In genomic region chr1:1019122-1019999, GRCh38 we compare ENCODE assay signal across 8 cellular contexts. TPM values are rescaled to one million over a fixed set of nuclear protein-coding genes. Genes with fewer than 3 reads are reported as not detected.
DNase-seq lines count a peak whose midpoint lies in the region; ATAC-seq and TF ChIP-seq lines count a peak whose summit lies in the region.

No MANE protein-coding gene starts in this region.

- H3K27ac ChIP-seq in AG04450 (ENCODE audit: low read depth, low read length) (no peak overlapping the region), mesenchymal stem cell (ENCODE audit: low read length, poor library complexity, severe bottlenecking) (peak overlapping the region; percentile 58)

- H2BK12ac ChIP-seq in mesenchymal stem cell (ENCODE audit: low read length in 2 of 2): peak overlapping the region in 1 of 2 experiments; percentile 83

- peak overlapping the region; percentile 30 for H3K4me2 ChIP-seq in mesenchymal stem cell (ENCODE audit: low read length, poor library complexity, severe bottlenecking)

- H2AK5ac ChIP-seq in mesenchymal stem cell (ENCODE audit: low read length, severe bottlenecking): no peak overlapping the region

- H3K27me3 ChIP-seq in AG04450 (ENCODE audit: control insufficient read depth, insufficient read depth, low read length): no peaks in the 10 kb centered on the region
- peaks cover 0 to 17% of the 10 kb centered on the region in 2 experiments for H3K27me3 ChIP-seq in mesenchymal stem cell (ENCODE audit: control insufficient read depth in 1 of 2, insufficient read depth in 1 of 2, low read length in 2 of 2)

- POLR2A ChIA-PET in AG04450 (lab: Yijun Ruan, JAX): interaction anchor here (0.7 to 1.1 kb wide), 4 partner anchors 13 to 245 kb away, joined by 3 to 5 read pairs (median 4); no protein-coding TSS in a partner anchor

- peaks cover 0 to 33% of the 10 kb centered on the region in 2 experiments for H3K36me3 ChIP-seq in mesenchymal stem cell (ENCODE audit: control insufficient read depth in 1 of 2, insufficient read depth in 2 of 2, low read depth in 1 of 2, low read length in 2 of 2)

- H3K79me1 ChIP-seq in mesenchymal stem cell (replicated peaks; ENCODE audit: low read length, poor library complexity, severe bottlenecking): peaks cover 14% of the 10 kb centered on the region

- H4K8ac ChIP-seq in mesenchymal stem cell (ENCODE audit: low read length): peak overlapping the region; percentile 79

- H4K91ac ChIP-seq in mesenchymal stem cell (ENCODE audit: low read length): peak overlapping the region; percentile 71

- WGBS in mesenchymal stem cell: 11% methylated on average over 20 of the region's 91 CpGs

- TF ChIP-seq CTCF in AG04450 (IDR thresholded peaks at IDR 0.05; ENCODE audit: low read depth, low read length): peak; percentile 44

- peak overlapping the region; percentile 57 for H3K4me3 ChIP-seq in AG04450 (ENCODE audit: low read depth, low read length)
- H3K4me3 ChIP-seq in mesenchymal stem cell (ENCODE audit: insufficient read depth in 1 of 2, low read depth in 1 of 2, low read length in 2 of 2): peak overlapping the region; percentile 53 to 63

- peak overlapping the region; percentile 54 for H2BK5ac ChIP-seq in mesenchymal stem cell (ENCODE audit: low read depth, low read length, poor library complexity, severe bottlenecking)

- H3K23ac ChIP-seq in mesenchymal stem cell (ENCODE audit: low read length in 2 of 2): no peak overlapping the region

- H2BK120ac ChIP-seq in mesenchymal stem cell (ENCODE audit: low read depth, low read length): peak overlapping the region; percentile 96

- peaks cover 43% of the 10 kb centered on the region for H3K4me1 ChIP-seq in mesenchymal stem cell (ENCODE audit: control insufficient read depth, insufficient read depth, low read depth, low read length)

- H3K9me3 ChIP-seq in AG04450 (ENCODE audit: control insufficient read depth, insufficient read depth, low read length) (peaks cover under 1% of the 10 kb centered on the region; the same call in 1 of the 2 replicates), mesenchymal stem cell (ENCODE audit: control insufficient read depth, low read length) (no peaks in the 10 kb centered on the region)

- H2BK15ac ChIP-seq in mesenchymal stem cell (ENCODE audit: low read depth, poor library complexity, severe bottlenecking): peak overlapping the region; percentile 46

- DNase-seq in AG04450 (ENCODE audit: low read depth, low spot score) (peak; percentile 37), NCI-H446 (lab: John Stamatoyannopoulos, UW) (peak; percentile 66 to 93), ecto neural progenitor cell (ENCODE audit: low spot score) (peak; percentile 92), mesenchymal stem cell (peak; percentile 81)
- DNase-seq in activated CD4-positive, alpha-beta T cell treated with anti-CD3 and anti-CD28 coated beads, Interleukin-2, amount 50 U/mL, for 4 hours: peak; percentile 67 to 71
- DNase-seq in stimulated activated CD8-positive, alpha-beta memory T cell treated with anti-CD3 and anti-CD28 coated beads, Interleukin-12 subunit alpha, Interleukin-12 subunit beta, amount 100 ng/mL, for 4 hours (ENCODE audit: low read depth): peak; percentile 69

- peak overlapping the region; percentile 95 for H2AFZ ChIP-seq in mesenchymal stem cell (ENCODE audit: low read depth, low read length)

- peak; percentile 62 for ATAC-seq in GM18517 (IDR thresholded peaks at IDR 0.05; ENCODE audit: unreplicated experiment)
- ATAC-seq in HG02981 (IDR thresholded peaks at IDR 0.05; ENCODE audit: unreplicated experiment): peak; percentile 48

- CTCF ChIA-PET in AG04450 (lab: Charles Lee): interaction anchor here (0.6 to 1.4 kb wide), 6 partner anchors 9 to 44 kb away, joined by 3 to 11 read pairs (median 3); no protein-coding TSS in a partner anchor

- H3K9ac ChIP-seq in mesenchymal stem cell (ENCODE audit: low read length): no peak overlapping the region

- peak overlapping the region in 1 of 2 experiments; percentile 79 for H3K4ac ChIP-seq in mesenchymal stem cell (ENCODE audit: low read depth in 1 of 2, low read length in 2 of 2)

- peak overlapping the region in 1 of 2 experiments; percentile 75 for H3K18ac ChIP-seq in mesenchymal stem cell (ENCODE audit: low read depth in 1 of 2, low read length in 2 of 2)

- no peak overlapping the region for H3K14ac ChIP-seq in mesenchymal stem cell (ENCODE audit: low read length in 2 of 2)

RNA-seq across cellular contexts. Expression of gene AGRN, which starts 0.6 kb away (rescaled TPM):
- polyA plus RNA-seq in AG04450 (2011; rRNA removed): 28.3 and 37.4 TPM in 2 replicates
- polyA minus RNA-seq in AG04450 (2011; rRNA and poly(A)+ RNA removed): 21.9 and 22.5 TPM in 2 replicates
- 64.9 TPM for polyA plus RNA-seq in mesenchymal stem cell (2013, experiment 1 of 2)
- 62.3 TPM for polyA plus RNA-seq in mesenchymal stem cell (2013, experiment 2 of 2)

RNA-seq across cellular contexts. Expression of gene ISG15, which starts 6.1 kb away (rescaled TPM):
- 22.4 and 36.0 TPM in 2 replicates for polyA plus RNA-seq in AG04450 (2011; rRNA removed)
- polyA minus RNA-seq in AG04450 (2011; rRNA and poly(A)+ RNA removed): 3.3 and 4.9 TPM in 2 replicates
- 70.3 TPM for polyA plus RNA-seq in mesenchymal stem cell (2013, experiment 1 of 2)
- 75.0 TPM for polyA plus RNA-seq in mesenchymal stem cell (2013, experiment 2 of 2)

RNA-seq across cellular contexts. Expression of gene HES4, which starts 19.5 kb away (rescaled TPM):
- 0.68 and 0.76 TPM in 2 replicates for polyA plus RNA-seq in AG04450 (2011; rRNA removed)
- polyA minus RNA-seq in AG04450 (2011; rRNA and poly(A)+ RNA removed): 0.51 and 0.74 TPM in 2 replicates
- 28.5 TPM for polyA plus RNA-seq in mesenchymal stem cell (2013, experiment 1 of 2)
- polyA plus RNA-seq in mesenchymal stem cell (2013, experiment 2 of 2): 25.8 TPM

RNA-seq across cellular contexts. Expression of gene PERM1, which starts 37.5 kb away (rescaled TPM):
- not detected in 2 replicates for polyA plus RNA-seq in AG04450 (2011; rRNA removed)
- 0.37 TPM in 1 of 2 replicates, not detected in the other for polyA minus RNA-seq in AG04450 (2011; rRNA and poly(A)+ RNA removed)
- polyA plus RNA-seq in mesenchymal stem cell (2013, experiment 1 of 2): not detected
- not detected for polyA plus RNA-seq in mesenchymal stem cell (2013, experiment 2 of 2)

RNA-seq across cellular contexts. Expression of gene PLEKHN1, which starts 53.1 kb away (rescaled TPM):
- polyA plus RNA-seq in AG04450 (2011; rRNA removed): 0.06 and 0.15 TPM in 2 replicates
- 0.09 and 0.14 TPM in 2 replicates for polyA minus RNA-seq in AG04450 (2011; rRNA and poly(A)+ RNA removed)
- polyA plus RNA-seq in mesenchymal stem cell (2013, experiment 1 of 2): 0.75 TPM
- polyA plus RNA-seq in mesenchymal stem cell (2013, experiment 2 of 2): 0.60 TPM

Comparison
In these comparisons a context has a peak if more than half of its experiments do, and no peak if none do; other contexts are left out.
1. DNase-seq: peak in every context shown above with its lines; median percentile 92 in ecto neural progenitor cell; 81 in mesenchymal stem cell; 80 in NCI-H446; 69 in activated CD4-positive, alpha-beta T cell treated with anti-CD3 and anti-CD28 coated beads, Interleukin-2, amount 50 U/mL, for 4 hours; 69 in stimulated activated CD8-positive, alpha-beta memory T cell treated with anti-CD3 and anti-CD28 coated beads, Interleukin-12 subunit alpha, Interleukin-12 subunit beta, amount 100 ng/mL, for 4 hours; 37 in AG04450.